In genomic region chr4:110292994-110293744, GRCh38 we compare ENCODE assay signal across 24 cellular contexts.
"Had no signal": no experiment of that assay in that cellular context is flagged by ENCODE, and none has a peak within 500 bp of the region (broad histone marks: within the 10 kb centered on the region; RNA-seq: fewer than 3 reads in every experiment).

No MANE protein-coding gene starts in this region.

- ATAC-seq: activated T-cell treated with anti-CD3 and anti-CD28 coated beads, Interleukin-2, amount 50 U/mL, for 72 hours; heart right ventricle; left lung; lower lobe of right lung; mucosa of descending colon; psoas muscle; stimulated activated naive CD8-positive, alpha-beta T cell treated with anti-CD3 and anti-CD28 coated beads, Interleukin-15, Interleukin-2, amounts not matched to agents 100 U/mL and 50 U/mL, for 24 hours had no signal

- H3K27ac ChIP-seq: colonic mucosa, heart right ventricle, left lung, lower lobe of right lung, neutrophil, ovary, psoas muscle, sigmoid colon, testis, transverse colon, uterus, VCaP had no signal

- H3K36me3 ChIP-seq: colonic mucosa, heart right ventricle, left lung, lower lobe of right lung, neutrophil, ovary, sigmoid colon, transverse colon, uterus had no signal

- DNase-seq: activated CD4-positive, alpha-beta T cell treated with anti-CD3 and anti-CD28 coated beads for 4 hours; activated CD4-positive, alpha-beta T cell treated with anti-CD3 and anti-CD28 coated beads, Interleukin-2, amount 50 U/mL, for 4 hours; activated naive CD4-positive, alpha-beta T cell; activated T-cell treated with anti-CD3 and anti-CD28 coated beads for 4 hours; activated T-cell treated with anti-CD3 and anti-CD28 coated beads, Interleukin-2, amount 50 U/mL, for 72 hours; anterior cingulate cortex; colonic mucosa; effector CD8-positive, alpha-beta T cell; heart right ventricle; kidney glomerular epithelial cell; left lung; lower lobe of right lung; mucosa of descending colon; ovary; psoas muscle; sigmoid colon; stimulated activated naive CD8-positive, alpha-beta T cell treated with anti-CD3 and anti-CD28 coated beads, Interleukin-15, Interleukin-2, amounts not matched to agents 100 U/mL and 50 U/mL, for 24 hours; T-helper 9 cell; testis; transverse colon; uterus had no signal

- H3K27me3 ChIP-seq: colonic mucosa, left lung, ovary, sigmoid colon, testis, transverse colon, uterus had no signal

- H3K4me1 ChIP-seq: colonic mucosa, heart right ventricle, left lung, lower lobe of right lung, psoas muscle, sigmoid colon, testis, transverse colon, uterus had no signal

- H3K9me3 ChIP-seq: colonic mucosa, heart right ventricle, left lung, lower lobe of right lung, mucosa of descending colon, neutrophil, ovary, psoas muscle, sigmoid colon, testis, transverse colon, uterus had no signal

- H3K4me3 ChIP-seq: colonic mucosa, heart right ventricle, left lung, lower lobe of right lung, mucosa of descending colon, ovary, psoas muscle, sigmoid colon, smooth muscle cell, testis, transverse colon, uterus had no signal
